ENCODE assay signal across 1 cellular context in the genomic region with DNA sequence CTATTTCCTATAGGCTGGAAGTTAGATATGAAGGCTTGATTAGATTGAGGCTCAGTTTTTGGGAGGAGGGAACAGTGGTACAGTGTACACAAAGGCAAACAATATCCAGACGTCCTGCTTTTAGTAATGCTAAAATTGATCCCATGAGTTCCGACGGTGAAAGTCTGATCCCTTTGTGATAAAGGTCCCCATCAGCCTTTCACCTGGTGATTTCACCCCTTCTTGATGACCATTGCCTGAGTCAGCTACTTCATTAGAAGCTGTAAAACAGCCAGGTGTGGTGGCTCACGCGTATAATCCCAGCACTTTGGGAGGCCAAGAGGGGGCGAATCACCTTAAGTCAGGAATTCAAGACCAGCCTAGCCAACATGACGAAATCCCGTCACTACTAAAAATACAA.
TF ChIP-seq lines count a peak whose summit lies in the region.

No MANE protein-coding gene starts in this region.

TF ChIP-seq in GM12878, 131 proteins besides CTCF, POLR2A, EP300 and RAD21:
- TF ChIP-seq, protein P1, sequence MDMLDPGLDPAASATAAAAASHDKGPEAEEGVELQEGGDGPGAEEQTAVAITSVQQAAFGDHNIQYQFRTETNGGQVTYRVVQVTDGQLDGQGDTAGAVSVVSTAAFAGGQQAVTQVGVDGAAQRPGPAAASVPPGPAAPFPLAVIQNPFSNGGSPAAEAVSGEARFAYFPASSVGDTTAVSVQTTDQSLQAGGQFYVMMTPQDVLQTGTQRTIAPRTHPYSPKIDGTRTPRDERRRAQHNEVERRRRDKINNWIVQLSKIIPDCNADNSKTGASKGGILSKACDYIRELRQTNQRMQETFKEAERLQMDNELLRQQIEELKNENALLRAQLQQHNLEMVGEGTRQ (IDR thresholded peaks at IDR 0.05; ENCODE audit: borderline replicate concordance, low read depth, low read length): no peak
- TF ChIP-seq ZNF207 (IDR thresholded peaks at IDR 0.05; ENCODE audit: borderline replicate concordance) (no peak), CBX3 (IDR thresholded peaks at IDR 0.05; ENCODE audit: borderline replicate concordance, low read depth) (no peak), NR2C2 (IDR thresholded peaks at IDR 0.05; ENCODE audit: borderline replicate concordance, control insufficient read depth, insufficient read length, low read depth) (no peak), TBL1XR1 (IDR thresholded peaks at IDR 0.05; ENCODE audit: low read depth, low read length) (no peak), FOXK2 (IDR thresholded peaks at IDR 0.05) (no peak), SUZ12 (IDR thresholded peaks at IDR 0.05; ENCODE audit: unreplicated experiment) (no peak), ZNF274 (IDR thresholded peaks at IDR 0.05; ENCODE audit: insufficient read depth, insufficient read length) (no peak), NBN (IDR thresholded peaks at IDR 0.05) (no peak), CEBPB (IDR thresholded peaks at IDR 0.05; ENCODE audit: borderline replicate concordance in 1 of 2, low read depth in 2 of 2, low read length in 2 of 2) (no peak), TAF1 (IDR thresholded peaks at IDR 0.05; ENCODE audit: borderline replicate concordance, low read depth, low read length) (no peak), PML (IDR thresholded peaks at IDR 0.05; ENCODE audit: low read length) (no peak), USF1 (IDR thresholded peaks at IDR 0.05; ENCODE audit: borderline replicate concordance, extremely low read length, insufficient read depth, low read depth, low read length) (no peak), MTA3 (IDR thresholded peaks at IDR 0.05; ENCODE audit: borderline replicate concordance, low read length) (no peak), MAX (IDR thresholded peaks at IDR 0.05; ENCODE audit: low read depth, low read length) (no peak), GATAD2B (conservative IDR thresholded peaks at IDR 0.05; ENCODE audit: low read depth) (no peak), ZBTB40 (IDR thresholded peaks at IDR 0.05; ENCODE audit: borderline replicate concordance) (no peak), SP1 (IDR thresholded peaks at IDR 0.05; ENCODE audit: low read depth, low read length) (no peak), ZNF217 (IDR thresholded peaks at IDR 0.05) (no peak)
- TF ChIP-seq, protein P2, sequence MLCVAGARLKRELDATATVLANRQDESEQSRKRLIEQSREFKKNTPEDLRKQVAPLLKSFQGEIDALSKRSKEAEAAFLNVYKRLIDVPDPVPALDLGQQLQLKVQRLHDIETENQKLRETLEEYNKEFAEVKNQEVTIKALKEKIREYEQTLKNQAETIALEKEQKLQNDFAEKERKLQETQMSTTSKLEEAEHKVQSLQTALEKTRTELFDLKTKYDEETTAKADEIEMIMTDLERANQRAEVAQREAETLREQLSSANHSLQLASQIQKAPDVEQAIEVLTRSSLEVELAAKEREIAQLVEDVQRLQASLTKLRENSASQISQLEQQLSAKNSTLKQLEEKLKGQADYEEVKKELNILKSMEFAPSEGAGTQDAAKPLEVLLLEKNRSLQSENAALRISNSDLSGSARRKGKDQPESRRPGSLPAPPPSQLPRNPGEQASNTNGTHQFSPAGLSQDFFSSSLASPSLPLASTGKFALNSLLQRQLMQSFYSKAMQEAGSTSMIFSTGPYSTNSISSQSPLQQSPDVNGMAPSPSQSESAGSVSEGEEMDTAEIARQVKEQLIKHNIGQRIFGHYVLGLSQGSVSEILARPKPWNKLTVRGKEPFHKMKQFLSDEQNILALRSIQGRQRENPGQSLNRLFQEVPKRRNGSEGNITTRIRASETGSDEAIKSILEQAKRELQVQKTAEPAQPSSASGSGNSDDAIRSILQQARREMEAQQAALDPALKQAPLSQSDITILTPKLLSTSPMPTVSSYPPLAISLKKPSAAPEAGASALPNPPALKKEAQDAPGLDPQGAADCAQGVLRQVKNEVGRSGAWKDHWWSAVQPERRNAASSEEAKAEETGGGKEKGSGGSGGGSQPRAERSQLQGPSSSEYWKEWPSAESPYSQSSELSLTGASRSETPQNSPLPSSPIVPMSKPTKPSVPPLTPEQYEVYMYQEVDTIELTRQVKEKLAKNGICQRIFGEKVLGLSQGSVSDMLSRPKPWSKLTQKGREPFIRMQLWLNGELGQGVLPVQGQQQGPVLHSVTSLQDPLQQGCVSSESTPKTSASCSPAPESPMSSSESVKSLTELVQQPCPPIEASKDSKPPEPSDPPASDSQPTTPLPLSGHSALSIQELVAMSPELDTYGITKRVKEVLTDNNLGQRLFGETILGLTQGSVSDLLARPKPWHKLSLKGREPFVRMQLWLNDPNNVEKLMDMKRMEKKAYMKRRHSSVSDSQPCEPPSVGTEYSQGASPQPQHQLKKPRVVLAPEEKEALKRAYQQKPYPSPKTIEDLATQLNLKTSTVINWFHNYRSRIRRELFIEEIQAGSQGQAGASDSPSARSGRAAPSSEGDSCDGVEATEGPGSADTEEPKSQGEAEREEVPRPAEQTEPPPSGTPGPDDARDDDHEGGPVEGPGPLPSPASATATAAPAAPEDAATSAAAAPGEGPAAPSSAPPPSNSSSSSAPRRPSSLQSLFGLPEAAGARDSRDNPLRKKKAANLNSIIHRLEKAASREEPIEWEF (IDR thresholded peaks at IDR 0.05; ENCODE audit: insufficient replicate concordance, low read depth, low read length): no peak
TF ChIP-seq in GM12878: peak in this region for 0.
